ENCODE assay signal across 12 cellular contexts in genomic region chr4:4195354-4195753, GRCh38. TPM values are rescaled to one million over a fixed set of nuclear protein-coding genes. Genes with fewer than 3 reads are reported as not detected.
"Had no signal": no experiment of that assay in that cellular context is flagged by ENCODE, and none has a peak within 500 bp of the region (broad histone marks: within the 10 kb centered on the region; RNA-seq: fewer than 3 reads in every experiment).

No MANE protein-coding gene starts in this region.

- H2AFZ ChIP-seq: GM23248, GM23338 had no signal

- H3K4me3 Mint-ChIP-seq: GM23338, H9, HFFc6 had no signal

- H3K27ac ChIP-seq: GM23248 had no signal

- H3K9me3 ChIP-seq: HAP-1 had no signal

- DNase-seq: GM23248, GOT3, H7, H9, HCEC 1CT, HFFc6 had no signal

- H3K4me2 ChIP-seq: GM23338 had no signal

- H3K4me3 ChIP-seq: GM23248, GM23338, HAP-1 had no signal

- ATAC-seq: GM23338, HCT116 had no signal

- FAIRE-seq: H1, H54 had no signal

- H3K27ac Mint-ChIP-seq: GM23338, H9, HFFc6 had no signal

- H3K36me3 ChIP-seq: HAP-1 had no signal

- H3K9ac ChIP-seq: GM23248 had no signal

- H3K4me1 Mint-ChIP-seq: H9 had no signal

- H3K9me3 Mint-ChIP-seq: H9, HFFc6 had no signal

- H3K4me1 ChIP-seq: HAP-1 had no signal

RNA-seq across cellular contexts. Expression of gene OTOP1, which starts 31.4 kb away (rescaled TPM):
- total RNA-seq: GM23248, GM23338, H1, H4, H7, H9, HFFc6 had no signal
- polyA plus RNA-seq: GM23248, GM23338, H1 had no signal
